1 cellular context compared by ENCODE assay signal in the genomic region with DNA sequence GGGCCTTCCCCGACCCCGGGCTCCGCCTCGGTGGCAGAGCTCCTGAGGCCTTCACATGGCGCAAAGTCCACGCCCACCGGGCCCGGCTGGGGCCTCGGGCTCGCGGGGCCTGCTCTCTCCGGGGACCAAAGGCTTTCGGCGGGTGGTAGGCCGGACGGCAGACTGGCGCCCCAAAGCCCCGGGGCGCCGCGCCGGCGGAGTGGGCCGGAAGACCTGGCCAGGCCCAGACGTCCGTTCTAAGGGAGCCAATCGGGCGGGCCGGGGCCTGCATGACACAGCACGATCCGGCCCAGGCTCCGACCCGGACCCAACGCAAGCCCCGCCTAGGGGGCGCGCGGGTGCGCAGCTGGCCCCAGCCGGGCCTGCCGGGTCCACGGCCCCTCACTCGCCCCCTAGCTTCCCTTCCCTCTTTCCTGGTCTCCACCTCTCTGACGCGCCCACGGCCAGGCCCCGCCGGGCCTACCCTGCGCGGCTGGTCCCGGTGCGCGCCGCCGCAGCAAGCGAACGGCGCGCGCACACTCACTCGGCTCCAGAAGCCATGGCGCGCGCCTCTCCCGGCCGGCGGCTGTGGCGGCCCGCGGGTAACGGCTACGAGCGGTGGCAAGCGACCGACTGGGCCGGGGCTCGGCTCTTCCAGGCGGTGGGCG.
A peak's percentile ranks its signal among the peaks of the same experiment; 100 is the strongest.
TF ChIP-seq lines count a peak whose summit lies in the region.

No MANE protein-coding gene starts in this region.

TF ChIP-seq in HepG2, 621 proteins besides CTCF, POLR2A, EP300 and RAD21 (continued from another document and continues in another):
- TF ChIP-seq RFX3 (CRISPR knock-in tag; IDR thresholded peaks at IDR 0.05) (no peak), ZNF841 (CRISPR knock-in tag; IDR thresholded peaks at IDR 0.05; ENCODE audit: borderline replicate concordance) (no peak), NKX3-1 (CRISPR knock-in tag; IDR thresholded peaks at IDR 0.05) (no peak), MIXL1 (CRISPR knock-in tag; IDR thresholded peaks at IDR 0.05) (no peak), SIX1 (CRISPR knock-in tag; IDR thresholded peaks at IDR 0.05; ENCODE audit: borderline replicate concordance) (no peak), FIP1L1 (IDR thresholded peaks at IDR 0.05; ENCODE audit: borderline replicate concordance, insufficient read depth, low read depth, low read length) (no peak), SP2 (CRISPR knock-in tag; IDR thresholded peaks at IDR 0.05) (no peak), HMG20B (CRISPR knock-in tag; conservative IDR thresholded peaks at IDR 0.05) (no peak), ZNF225 (CRISPR knock-in tag; IDR thresholded peaks at IDR 0.05) (peak; percentile 65), RARG (CRISPR knock-in tag; IDR thresholded peaks at IDR 0.05; ENCODE audit: low read depth) (no peak), CCAR2 (optimal IDR thresholded peaks at IDR 0.05; ENCODE audit: low read depth, low read length) (no peak), ATF7-NPFF (CRISPR knock-in tag; IDR thresholded peaks at IDR 0.05; ENCODE audit: low read depth) (0 out of 2 replicates have a peak, but pooled peaks have one; percentile 23), HIVEP1 (CRISPR knock-in tag; IDR thresholded peaks at IDR 0.05) (no peak), ZSCAN12 (CRISPR knock-in tag; IDR thresholded peaks at IDR 0.05) (peak; percentile 88; the same call in 1 of the 2 replicates), POGZ (CRISPR knock-in tag; IDR thresholded peaks at IDR 0.05) (no peak), TMF1 (CRISPR knock-in tag; IDR thresholded peaks at IDR 0.05; ENCODE audit: low read depth) (peak; percentile 93; the same call in 1 of the 2 replicates), ZNF207 (IDR thresholded peaks at IDR 0.05; ENCODE audit: borderline replicate concordance) (no peak), ZNF317 (CRISPR knock-in tag; IDR thresholded peaks at IDR 0.05) (no peak), KLF9 (CRISPR knock-in tag; IDR thresholded peaks at IDR 0.05; ENCODE audit: low read depth) (no peak; the same call in 1 of the 2 replicates), ZMAT3 (CRISPR knock-in tag; conservative IDR thresholded peaks at IDR 0.05) (peak; percentile 25; the same call in 1 of the 2 replicates), CEBPB (IDR thresholded peaks at IDR 0.05; ENCODE audit: borderline replicate concordance, low read depth, low read length) (no peak), ZNF230 (CRISPR knock-in tag; IDR thresholded peaks at IDR 0.05) (no peak), MEF2D (CRISPR knock-in tag; IDR thresholded peaks at IDR 0.05) (no peak), ZNF143 (CRISPR knock-in tag; IDR thresholded peaks at IDR 0.05) (no peak), SP4 (CRISPR knock-in tag; IDR thresholded peaks at IDR 0.05) (no peak), GATAD2A (CRISPR knock-in tag; IDR thresholded peaks at IDR 0.05) (no peak)
- TF ChIP-seq, protein P1, sequence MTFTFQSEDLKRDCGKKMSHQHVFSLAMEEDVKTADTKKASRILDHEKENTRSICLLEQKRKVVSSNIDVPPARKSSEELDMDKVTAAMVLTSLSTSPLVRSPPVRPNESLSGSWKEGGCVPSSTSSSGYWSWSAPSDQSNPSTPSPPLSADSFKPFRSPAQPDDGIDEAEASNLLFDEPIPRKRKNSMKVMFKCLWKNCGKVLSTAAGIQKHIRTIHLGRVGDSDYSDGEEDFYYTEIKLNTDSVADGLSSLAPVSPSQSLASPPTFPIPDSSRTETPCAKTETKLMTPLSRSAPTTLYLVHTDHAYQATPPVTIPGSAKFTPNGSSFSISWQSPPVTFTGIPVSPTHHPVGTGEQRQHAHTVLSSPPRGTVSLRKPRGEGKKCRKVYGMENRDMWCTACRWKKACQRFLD (CRISPR knock-in tag; IDR thresholded peaks at IDR 0.05; ENCODE audit: borderline replicate concordance): peak; percentile 44; the same call in 1 of the 2 replicates
- TF ChIP-seq, protein P2, sequence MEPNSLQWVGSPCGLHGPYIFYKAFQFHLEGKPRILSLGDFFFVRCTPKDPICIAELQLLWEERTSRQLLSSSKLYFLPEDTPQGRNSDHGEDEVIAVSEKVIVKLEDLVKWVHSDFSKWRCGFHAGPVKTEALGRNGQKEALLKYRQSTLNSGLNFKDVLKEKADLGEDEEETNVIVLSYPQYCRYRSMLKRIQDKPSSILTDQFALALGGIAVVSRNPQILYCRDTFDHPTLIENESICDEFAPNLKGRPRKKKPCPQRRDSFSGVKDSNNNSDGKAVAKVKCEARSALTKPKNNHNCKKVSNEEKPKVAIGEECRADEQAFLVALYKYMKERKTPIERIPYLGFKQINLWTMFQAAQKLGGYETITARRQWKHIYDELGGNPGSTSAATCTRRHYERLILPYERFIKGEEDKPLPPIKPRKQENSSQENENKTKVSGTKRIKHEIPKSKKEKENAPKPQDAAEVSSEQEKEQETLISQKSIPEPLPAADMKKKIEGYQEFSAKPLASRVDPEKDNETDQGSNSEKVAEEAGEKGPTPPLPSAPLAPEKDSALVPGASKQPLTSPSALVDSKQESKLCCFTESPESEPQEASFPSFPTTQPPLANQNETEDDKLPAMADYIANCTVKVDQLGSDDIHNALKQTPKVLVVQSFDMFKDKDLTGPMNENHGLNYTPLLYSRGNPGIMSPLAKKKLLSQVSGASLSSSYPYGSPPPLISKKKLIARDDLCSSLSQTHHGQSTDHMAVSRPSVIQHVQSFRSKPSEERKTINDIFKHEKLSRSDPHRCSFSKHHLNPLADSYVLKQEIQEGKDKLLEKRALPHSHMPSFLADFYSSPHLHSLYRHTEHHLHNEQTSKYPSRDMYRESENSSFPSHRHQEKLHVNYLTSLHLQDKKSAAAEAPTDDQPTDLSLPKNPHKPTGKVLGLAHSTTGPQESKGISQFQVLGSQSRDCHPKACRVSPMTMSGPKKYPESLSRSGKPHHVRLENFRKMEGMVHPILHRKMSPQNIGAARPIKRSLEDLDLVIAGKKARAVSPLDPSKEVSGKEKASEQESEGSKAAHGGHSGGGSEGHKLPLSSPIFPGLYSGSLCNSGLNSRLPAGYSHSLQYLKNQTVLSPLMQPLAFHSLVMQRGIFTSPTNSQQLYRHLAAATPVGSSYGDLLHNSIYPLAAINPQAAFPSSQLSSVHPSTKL (CRISPR knock-in tag; IDR thresholded peaks at IDR 0.05): peak; percentile 19; the same call in 1 of the 2 replicates
- TF ChIP-seq, protein P3, sequence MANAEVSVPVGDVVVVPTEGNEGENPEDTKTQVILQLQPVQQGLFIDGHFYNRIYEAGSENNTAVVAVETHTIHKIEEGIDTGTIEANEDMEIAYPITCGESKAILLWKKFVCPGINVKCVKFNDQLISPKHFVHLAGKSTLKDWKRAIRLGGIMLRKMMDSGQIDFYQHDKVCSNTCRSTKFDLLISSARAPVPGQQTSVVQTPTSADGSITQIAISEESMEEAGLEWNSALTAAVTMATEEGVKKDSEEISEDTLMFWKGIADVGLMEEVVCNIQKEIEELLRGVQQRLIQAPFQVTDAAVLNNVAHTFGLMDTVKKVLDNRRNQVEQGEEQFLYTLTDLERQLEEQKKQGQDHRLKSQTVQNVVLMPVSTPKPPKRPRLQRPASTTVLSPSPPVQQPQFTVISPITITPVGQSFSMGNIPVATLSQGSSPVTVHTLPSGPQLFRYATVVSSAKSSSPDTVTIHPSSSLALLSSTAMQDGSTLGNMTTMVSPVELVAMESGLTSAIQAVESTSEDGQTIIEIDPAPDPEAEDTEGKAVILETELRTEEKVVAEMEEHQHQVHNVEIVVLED (CRISPR knock-in tag; IDR thresholded peaks at IDR 0.05; ENCODE audit: borderline replicate concordance): no peak; the same call in 1 of the 2 replicates
- TF ChIP-seq, protein P4, sequence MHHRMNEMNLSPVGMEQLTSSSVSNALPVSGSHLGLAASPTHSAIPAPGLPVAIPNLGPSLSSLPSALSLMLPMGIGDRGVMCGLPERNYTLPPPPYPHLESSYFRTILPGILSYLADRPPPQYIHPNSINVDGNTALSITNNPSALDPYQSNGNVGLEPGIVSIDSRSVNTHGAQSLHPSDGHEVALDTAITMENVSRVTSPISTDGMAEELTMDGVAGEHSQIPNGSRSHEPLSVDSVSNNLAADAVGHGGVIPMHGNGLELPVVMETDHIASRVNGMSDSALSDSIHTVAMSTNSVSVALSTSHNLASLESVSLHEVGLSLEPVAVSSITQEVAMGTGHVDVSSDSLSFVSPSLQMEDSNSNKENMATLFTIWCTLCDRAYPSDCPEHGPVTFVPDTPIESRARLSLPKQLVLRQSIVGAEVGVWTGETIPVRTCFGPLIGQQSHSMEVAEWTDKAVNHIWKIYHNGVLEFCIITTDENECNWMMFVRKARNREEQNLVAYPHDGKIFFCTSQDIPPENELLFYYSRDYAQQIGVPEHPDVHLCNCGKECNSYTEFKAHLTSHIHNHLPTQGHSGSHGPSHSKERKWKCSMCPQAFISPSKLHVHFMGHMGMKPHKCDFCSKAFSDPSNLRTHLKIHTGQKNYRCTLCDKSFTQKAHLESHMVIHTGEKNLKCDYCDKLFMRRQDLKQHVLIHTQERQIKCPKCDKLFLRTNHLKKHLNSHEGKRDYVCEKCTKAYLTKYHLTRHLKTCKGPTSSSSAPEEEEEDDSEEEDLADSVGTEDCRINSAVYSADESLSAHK (CRISPR knock-in tag; IDR thresholded peaks at IDR 0.05; ENCODE audit: borderline replicate concordance): peak; percentile 43; the same call in 1 of the 2 replicates
- TF ChIP-seq, protein P5, sequence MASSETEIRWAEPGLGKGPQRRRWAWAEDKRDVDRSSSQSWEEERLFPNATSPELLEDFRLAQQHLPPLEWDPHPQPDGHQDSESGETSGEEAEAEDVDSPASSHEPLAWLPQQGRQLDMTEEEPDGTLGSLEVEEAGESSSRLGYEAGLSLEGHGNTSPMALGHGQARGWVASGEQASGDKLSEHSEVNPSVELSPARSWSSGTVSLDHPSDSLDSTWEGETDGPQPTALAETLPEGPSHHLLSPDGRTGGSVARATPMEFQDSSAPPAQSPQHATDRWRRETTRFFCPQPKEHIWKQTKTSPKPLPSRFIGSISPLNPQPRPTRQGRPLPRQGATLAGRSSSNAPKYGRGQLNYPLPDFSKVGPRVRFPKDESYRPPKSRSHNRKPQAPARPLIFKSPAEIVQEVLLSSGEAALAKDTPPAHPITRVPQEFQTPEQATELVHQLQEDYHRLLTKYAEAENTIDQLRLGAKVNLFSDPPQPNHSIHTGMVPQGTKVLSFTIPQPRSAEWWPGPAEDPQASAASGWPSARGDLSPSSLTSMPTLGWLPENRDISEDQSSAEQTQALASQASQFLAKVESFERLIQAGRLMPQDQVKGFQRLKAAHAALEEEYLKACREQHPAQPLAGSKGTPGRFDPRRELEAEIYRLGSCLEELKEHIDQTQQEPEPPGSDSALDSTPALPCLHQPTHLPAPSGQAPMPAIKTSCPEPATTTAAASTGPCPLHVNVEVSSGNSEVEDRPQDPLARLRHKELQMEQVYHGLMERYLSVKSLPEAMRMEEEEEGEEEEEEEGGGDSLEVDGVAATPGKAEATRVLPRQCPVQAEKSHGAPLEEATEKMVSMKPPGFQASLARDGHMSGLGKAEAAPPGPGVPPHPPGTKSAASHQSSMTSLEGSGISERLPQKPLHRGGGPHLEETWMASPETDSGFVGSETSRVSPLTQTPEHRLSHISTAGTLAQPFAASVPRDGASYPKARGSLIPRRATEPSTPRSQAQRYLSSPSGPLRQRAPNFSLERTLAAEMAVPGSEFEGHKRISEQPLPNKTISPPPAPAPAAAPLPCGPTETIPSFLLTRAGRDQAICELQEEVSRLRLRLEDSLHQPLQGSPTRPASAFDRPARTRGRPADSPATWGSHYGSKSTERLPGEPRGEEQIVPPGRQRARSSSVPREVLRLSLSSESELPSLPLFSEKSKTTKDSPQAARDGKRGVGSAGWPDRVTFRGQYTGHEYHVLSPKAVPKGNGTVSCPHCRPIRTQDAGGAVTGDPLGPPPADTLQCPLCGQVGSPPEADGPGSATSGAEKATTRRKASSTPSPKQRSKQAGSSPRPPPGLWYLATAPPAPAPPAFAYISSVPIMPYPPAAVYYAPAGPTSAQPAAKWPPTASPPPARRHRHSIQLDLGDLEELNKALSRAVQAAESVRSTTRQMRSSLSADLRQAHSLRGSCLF (CRISPR knock-in tag; IDR thresholded peaks at IDR 0.05; ENCODE audit: borderline replicate concordance): no peak
- TF ChIP-seq, protein P6, sequence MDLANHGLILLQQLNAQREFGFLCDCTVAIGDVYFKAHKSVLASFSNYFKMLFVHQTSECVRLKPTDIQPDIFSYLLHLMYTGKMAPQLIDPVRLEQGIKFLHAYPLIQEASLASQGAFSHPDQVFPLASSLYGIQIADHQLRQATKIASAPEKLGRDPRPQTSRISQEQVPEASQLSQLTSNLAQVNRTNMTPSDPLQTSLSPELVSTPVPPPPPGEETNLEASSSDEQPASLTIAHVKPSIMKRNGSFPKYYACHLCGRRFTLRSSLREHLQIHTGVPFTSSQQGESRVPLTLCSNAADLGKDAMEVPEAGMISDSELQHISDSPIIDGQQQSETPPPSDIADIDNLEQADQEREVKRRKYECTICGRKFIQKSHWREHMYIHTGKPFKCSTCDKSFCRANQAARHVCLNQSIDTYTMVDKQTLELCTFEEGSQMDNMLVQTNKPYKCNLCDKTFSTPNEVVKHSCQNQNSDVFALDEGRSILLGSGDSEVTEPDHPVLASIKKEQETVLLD (CRISPR knock-in tag; IDR thresholded peaks at IDR 0.05; ENCODE audit: low read depth): peak; percentile 58; the same call in 1 of the 2 replicates
- TF ChIP-seq, protein P7, sequence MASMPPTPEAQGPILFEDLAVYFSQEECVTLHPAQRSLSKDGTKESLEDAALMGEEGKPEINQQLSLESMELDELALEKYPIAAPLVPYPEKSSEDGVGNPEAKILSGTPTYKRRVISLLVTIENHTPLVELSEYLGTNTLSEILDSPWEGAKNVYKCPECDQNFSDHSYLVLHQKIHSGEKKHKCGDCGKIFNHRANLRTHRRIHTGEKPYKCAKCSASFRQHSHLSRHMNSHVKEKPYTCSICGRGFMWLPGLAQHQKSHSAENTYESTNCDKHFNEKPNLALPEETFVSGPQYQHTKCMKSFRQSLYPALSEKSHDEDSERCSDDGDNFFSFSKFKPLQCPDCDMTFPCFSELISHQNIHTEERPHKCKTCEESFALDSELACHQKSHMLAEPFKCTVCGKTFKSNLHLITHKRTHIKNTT (CRISPR knock-in tag; IDR thresholded peaks at IDR 0.05): no peak
- TF ChIP-seq, protein P8, sequence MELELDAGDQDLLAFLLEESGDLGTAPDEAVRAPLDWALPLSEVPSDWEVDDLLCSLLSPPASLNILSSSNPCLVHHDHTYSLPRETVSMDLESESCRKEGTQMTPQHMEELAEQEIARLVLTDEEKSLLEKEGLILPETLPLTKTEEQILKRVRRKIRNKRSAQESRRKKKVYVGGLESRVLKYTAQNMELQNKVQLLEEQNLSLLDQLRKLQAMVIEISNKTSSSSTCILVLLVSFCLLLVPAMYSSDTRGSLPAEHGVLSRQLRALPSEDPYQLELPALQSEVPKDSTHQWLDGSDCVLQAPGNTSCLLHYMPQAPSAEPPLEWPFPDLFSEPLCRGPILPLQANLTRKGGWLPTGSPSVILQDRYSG (CRISPR knock-in tag; IDR thresholded peaks at IDR 0.05): no peak; the same call in 1 of the 2 replicates
- TF ChIP-seq, protein P9, sequence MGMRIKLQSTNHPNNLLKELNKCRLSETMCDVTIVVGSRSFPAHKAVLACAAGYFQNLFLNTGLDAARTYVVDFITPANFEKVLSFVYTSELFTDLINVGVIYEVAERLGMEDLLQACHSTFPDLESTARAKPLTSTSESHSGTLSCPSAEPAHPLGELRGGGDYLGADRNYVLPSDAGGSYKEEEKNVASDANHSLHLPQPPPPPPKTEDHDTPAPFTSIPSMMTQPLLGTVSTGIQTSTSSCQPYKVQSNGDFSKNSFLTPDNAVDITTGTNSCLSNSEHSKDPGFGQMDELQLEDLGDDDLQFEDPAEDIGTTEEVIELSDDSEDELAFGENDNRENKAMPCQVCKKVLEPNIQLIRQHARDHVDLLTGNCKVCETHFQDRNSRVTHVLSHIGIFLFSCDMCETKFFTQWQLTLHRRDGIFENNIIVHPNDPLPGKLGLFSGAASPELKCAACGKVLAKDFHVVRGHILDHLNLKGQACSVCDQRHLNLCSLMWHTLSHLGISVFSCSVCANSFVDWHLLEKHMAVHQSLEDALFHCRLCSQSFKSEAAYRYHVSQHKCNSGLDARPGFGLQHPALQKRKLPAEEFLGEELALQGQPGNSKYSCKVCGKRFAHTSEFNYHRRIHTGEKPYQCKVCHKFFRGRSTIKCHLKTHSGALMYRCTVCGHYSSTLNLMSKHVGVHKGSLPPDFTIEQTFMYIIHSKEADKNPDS (CRISPR knock-in tag; IDR thresholded peaks at IDR 0.05): no peak
